ENCODE assay signal across 10 cellular contexts in the genomic region with DNA sequence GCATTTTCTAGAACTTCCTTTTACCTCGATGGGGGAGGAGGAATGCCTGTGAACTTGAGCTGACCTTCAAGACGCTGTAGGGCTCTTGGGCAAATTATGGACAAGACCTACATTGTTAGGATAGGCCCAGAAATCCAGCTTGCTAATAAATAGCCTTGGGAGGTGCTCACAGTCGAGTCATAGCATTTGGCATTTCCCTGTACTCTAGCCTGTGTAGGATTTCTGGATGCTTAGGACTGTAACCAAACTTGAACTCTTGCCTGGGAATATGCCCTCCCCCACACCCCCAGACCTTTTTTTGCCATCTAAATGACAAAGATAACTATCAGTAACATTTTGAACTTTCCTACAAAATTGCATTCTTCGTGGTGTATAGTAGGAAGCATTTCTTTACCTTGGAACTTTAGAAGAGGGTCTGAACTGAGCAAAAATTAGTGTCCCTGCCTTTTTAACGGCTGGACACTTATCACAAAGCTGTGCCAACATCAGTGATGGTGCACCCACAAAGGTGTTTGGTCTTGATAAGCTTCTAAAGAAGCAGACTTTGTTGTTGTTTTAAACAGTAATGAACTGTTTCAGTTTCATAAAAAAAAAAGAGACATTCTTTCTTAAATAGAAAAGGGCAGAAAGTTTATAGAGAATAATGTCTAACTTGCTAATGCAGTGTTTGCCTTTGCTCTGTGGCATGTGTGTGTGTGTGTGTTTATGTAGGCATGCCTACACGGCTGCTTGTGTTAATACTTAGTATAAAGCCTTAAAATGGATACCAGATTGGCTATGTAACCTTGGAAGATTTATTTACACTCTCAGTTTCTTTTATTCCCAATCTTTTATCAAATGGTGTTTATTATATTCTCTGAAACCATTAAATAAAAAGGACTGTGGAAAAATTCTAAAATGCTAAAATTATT.
DNase-seq lines count a peak whose midpoint lies in the region; ATAC-seq and TF ChIP-seq lines count a peak whose summit lies in the region.
"Had no signal": no experiment of that assay in that cellular context is flagged by ENCODE, and none has a peak within 500 bp of the region (broad histone marks: within the 10 kb centered on the region; RNA-seq: fewer than 3 reads in every experiment).

No MANE protein-coding gene starts in this region.

- TF ChIP-seq CTCF in adrenal gland (IDR thresholded peaks at IDR 0.05) (no peak), foreskin fibroblast (IDR thresholded peaks at IDR 0.05; ENCODE audit: low read depth, low read length) (no peak), gastrocnemius medialis (IDR thresholded peaks at IDR 0.05 in 4 of 5, conservative IDR thresholded peaks at IDR 0.05 in 1 of 5) (no peak)

- DNase-seq in G401 (ENCODE audit: low spot score): peak; percentile 38
- peak in 3 of 7 donors; percentile 21 to 34 (median 25) for DNase-seq in adrenal gland
- DNase-seq in foreskin fibroblast: peak; percentile 61 to 79
- no peak for DNase-seq in gastrocnemius medialis
- DNase-seq in NCI-H1417 (lab: John Stamatoyannopoulos, UW): no peak
- no peak for DNase-seq in HAP-1 (ENCODE audit: low spot score in 2 of 2)
- DNase-seq in stimulated activated naive CD8-positive, alpha-beta T cell treated with anti-CD3 and anti-CD28 coated beads, Interleukin-15, Interleukin-2, amounts not matched to agents 100 U/mL and 50 U/mL, for 24 hours: no peak
- DNase-seq in stimulated activated naive CD4-positive, alpha-beta T cell treated with Interleukin-2 at 50 U/mL for 16 hours (lab: John Stamatoyannopoulos, UW): no peak
- DNase-seq: CD4-positive, CD25-positive, alpha-beta regulatory T cell; cerebellar nuclear complex had no signal

- no peak for TF ChIP-seq POLR2A in adrenal gland (IDR thresholded peaks at IDR 0.05)
- no peak for TF ChIP-seq POLR2A in gastrocnemius medialis (IDR thresholded peaks at IDR 0.05)

- H3K9me3 ChIP-seq in adrenal gland (replicated peaks in 1 of 3): no peaks in the 10 kb centered on the region
- no peaks in the 10 kb centered on the region for H3K9me3 ChIP-seq in gastrocnemius medialis
- H3K9me3 ChIP-seq in HAP-1: no peaks in the 10 kb centered on the region

- 23 to 28% (median 26%) methylated on average over 5 to 6 of the region's 6 CpGs for WGBS in adrenal gland, 4 donors

- ATAC-seq in gastrocnemius medialis: no peak
- ATAC-seq in stimulated activated naive CD8-positive, alpha-beta T cell treated with anti-CD3 and anti-CD28 coated beads, Interleukin-15, Interleukin-2, amounts not matched to agents 100 U/mL and 50 U/mL, for 24 hours: no peak

- H3K4me3 ChIP-seq in adrenal gland: no peak overlapping the region
- no peak overlapping the region for H3K4me3 ChIP-seq in foreskin fibroblast (ENCODE audit: low read depth in 1 of 2, low read length in 2 of 2)
- H3K4me3 ChIP-seq in gastrocnemius medialis: no peak overlapping the region
- no peak overlapping the region for H3K4me3 ChIP-seq in HAP-1

- H3K27me3 ChIP-seq in adrenal gland (no peaks in the 10 kb centered on the region), gastrocnemius medialis (no peaks in the 10 kb centered on the region), HAP-1 (ENCODE audit: low read depth) (no peaks in the 10 kb centered on the region)

- intact Hi-C loops in adrenal gland (cut with DNase I) (no loop called here), gastrocnemius medialis (cut with DNase I; ENCODE audit: low total_unique reads) (no loop called here)

- in situ Hi-C loops in G401 (cut with HindIII; ENCODE audit: low sequenced_read_pairs): no loop called here
- in situ Hi-C loops in gastrocnemius medialis (cut with MboI; ENCODE audit: low sequenced_read_pairs in 4 of 4): no loop called here
- in situ Hi-C loops in HAP-1 (cut with MboI; ENCODE audit: low sequenced_read_pairs): no loop called here

- H3K36me3 ChIP-seq in adrenal gland (replicated peaks in 1 of 2): no peaks in the 10 kb centered on the region
- H3K36me3 ChIP-seq in gastrocnemius medialis: no peaks in the 10 kb centered on the region
- no peaks in the 10 kb centered on the region for H3K36me3 ChIP-seq in HAP-1 (replicated peaks)

- peak overlapping the region in 3 of 5 donors; percentile 39 to 71 (median 64) for H3K27ac ChIP-seq in adrenal gland
- peak overlapping the region; percentile 62 to 72 (median 65) for H3K27ac ChIP-seq in gastrocnemius medialis

- peaks cover 35 to 63% of the 10 kb centered on the region in 2 donors for H3K4me1 ChIP-seq in adrenal gland (replicated peaks in 1 of 2)
- peaks cover 64 to 72% of the 10 kb centered on the region in 2 donors for H3K4me1 ChIP-seq in gastrocnemius medialis
- H3K4me1 ChIP-seq in HAP-1: no peaks in the 10 kb centered on the region; the same call in 1 of the 2 replicates

Comparison
In these comparisons a context has a peak if more than half of its experiments do, and no peak if none do; other contexts are left out.
1. DNase-seq: peak in G401 (single experiment) and foreskin fibroblast (2 of 2); none in gastrocnemius medialis (0 of 2), NCI-H1417 (0 of 3), HAP-1 (0 of 2), stimulated activated naive CD8-positive, alpha-beta T cell treated with anti-CD3 and anti-CD28 coated beads, Interleukin-15, Interleukin-2, amounts not matched to agents 100 U/mL and 50 U/mL, for 24 hours (single experiment) and stimulated activated naive CD4-positive, alpha-beta T cell treated with Interleukin-2 at 50 U/mL for 16 hours (single experiment).